6 cellular contexts compared by ENCODE assay signal in the genomic region with DNA sequence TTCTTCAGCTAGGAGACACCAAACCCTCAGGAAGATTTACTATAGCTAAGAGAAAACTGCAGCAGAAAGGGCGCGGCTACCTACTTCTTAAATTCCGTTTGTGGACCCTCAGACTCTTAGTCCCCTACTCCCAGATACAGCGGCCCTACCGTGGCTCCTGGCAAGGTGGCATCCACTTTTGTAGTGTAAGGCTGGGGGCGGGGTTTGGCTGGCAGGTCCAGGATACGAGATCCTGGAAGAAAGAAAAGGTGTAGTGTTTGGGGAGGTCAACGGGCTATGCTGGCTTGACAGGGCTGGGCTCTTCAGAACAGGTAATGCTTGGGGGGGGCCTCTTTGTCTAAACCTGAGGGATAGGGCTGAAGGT. TPM values are rescaled to one million over a fixed set of nuclear protein-coding genes. Genes with fewer than 3 reads are reported as not detected.
DNase-seq lines count a peak whose midpoint lies in the region; ATAC-seq and TF ChIP-seq lines count a peak whose summit lies in the region.

No MANE protein-coding gene starts in this region.

- WGBS in heart right ventricle, 2 donors = 1 to 2% methylated on average over 8 of the region's 8 CpGs
- 1 to 2% (median 2%) methylated on average over 8 of the region's 8 CpGs for WGBS in stomach, 5 donors

- ATAC-seq in heart right ventricle (no peak), esophagus mucosa (peak; percentile 12)

- H3K4me3 ChIP-seq in heart right ventricle (peak overlapping the region; percentile 24 to 91 (median 67)), stomach (peak overlapping the region; percentile 48 to 57 (median 54))

- H3K36me3 ChIP-seq in heart right ventricle (peaks cover 0 to 6% (median 0%) of the 10 kb centered on the region in 9 donors), stomach (peaks cover 0 to 7% (median 5%) of the 10 kb centered on the region in 4 donors)

- H3K27me3 ChIP-seq in heart right ventricle (no peaks in the 10 kb centered on the region), stomach (no peaks in the 10 kb centered on the region)

- no peaks in the 10 kb centered on the region for H3K9me3 ChIP-seq in heart right ventricle
- H3K9me3 ChIP-seq in stomach = no peaks in the 10 kb centered on the region

- intact Hi-C loops in heart right ventricle (cut with DNase I) = loop anchor here in 1 of 10 donors (5.0 kb wide), 1 partner anchor 171 kb away; no protein-coding TSS in a partner anchor
- intact Hi-C loops in cardiac septum (cut with DNase I) = loop anchor here (1.0 to 5.0 kb wide), 2 partner anchors 9 to 86 kb away; partner anchors contain the start of gene JTB
- intact Hi-C loops in stomach (cut with DNase I; ENCODE audit: low total_unique reads) = no loop called here

- no peak for TF ChIP-seq EP300 in stomach (IDR thresholded peaks at IDR 0.05)

- no peak for TF ChIP-seq POLR2A in stomach (IDR thresholded peaks at IDR 0.05)

- H3K4me1 ChIP-seq in heart right ventricle = peaks cover 15 to 47% (median 31%) of the 10 kb centered on the region in 9 donors
- peaks cover 22 to 51% (median 44%) of the 10 kb centered on the region in 4 donors for H3K4me1 ChIP-seq in stomach

- DNase-seq in heart right ventricle (no peak), cardiac septum (ENCODE audit: low spot score) (no peak), stomach (peak; percentile 87), COLO829 (ENCODE audit: low spot score) (no peak), iPS-NIHi11 (ENCODE audit: low spot score) (no peak)

- TF ChIP-seq CTCF in heart right ventricle (IDR thresholded peaks at IDR 0.05) (peak in 1 of 9 donors; percentile 2), stomach (IDR thresholded peaks at IDR 0.05) (no peak)

- peak overlapping the region; percentile 80 to 97 (median 94) for H3K27ac ChIP-seq in heart right ventricle
- H3K27ac ChIP-seq in stomach = peak overlapping the region; percentile 86 to 97 (median 91)

RNA-seq across cellular contexts. Expression of gene CREB3L4, which starts 0.3 kb away (rescaled TPM):
- total RNA-seq in heart right ventricle (1 to 10 TPM; 2.9 to 8.5 (median 4.1) TPM), cardiac septum (3.8 TPM), esophagus mucosa (7.6 TPM), stomach (10 to 100 TPM in 1 of 5 donors, 1 to 10 TPM in 3, not detected in 1; 2.7 to 16.7 (median 7.3) TPM)
- polyA plus RNA-seq in heart right ventricle (1 to 10 TPM; 5.6 to 7.6 TPM), stomach (10 to 100 TPM; 10.9 to 32.9 (median 11.8) TPM)

RNA-seq across cellular contexts. Expression of gene SLC39A1, which starts 4.6 kb away (rescaled TPM):
- total RNA-seq in heart right ventricle (10 to 100 TPM; 27.6 to 63.0 (median 34.3) TPM), cardiac septum (40.2 TPM), esophagus mucosa (42.3 TPM), stomach (10 to 100 TPM in 4 of 5 donors, 1 to 10 TPM in 1; 6.4 to 80.6 (median 24.9) TPM)
- polyA plus RNA-seq in heart right ventricle (100 to 1,000 TPM in 1 of 2 donors, 10 to 100 TPM in 1; 24.6 to 102 TPM), stomach (10 to 100 TPM; 29.9 to 54.8 (median 39.8) TPM)

RNA-seq across cellular contexts. Expression of gene JTB, which starts 9.5 kb away (rescaled TPM):
- total RNA-seq in heart right ventricle (10 to 100 TPM; 49.4 to 94.7 (median 56.8) TPM), cardiac septum (61.7 TPM), esophagus mucosa (73.2 TPM), stomach (100 to 1,000 TPM; 130 to 859 (median 234) TPM)
- polyA plus RNA-seq in heart right ventricle (100 to 1,000 TPM in 1 of 2 donors, 10 to 100 TPM in 1; 80.9 to 225 TPM), stomach (100 to 1,000 TPM; 214 to 340 (median 237) TPM)

RNA-seq across cellular contexts. Expression of gene CRTC2, which starts 9.6 kb away (rescaled TPM):
- 10 to 100 TPM; 14.6 to 25.6 (median 18.0) TPM for total RNA-seq in heart right ventricle
- polyA plus RNA-seq in heart right ventricle = 10 to 100 TPM; 19.2 to 50.5 TPM
- total RNA-seq in cardiac septum = 20.6 TPM
- 13.3 TPM for total RNA-seq in esophagus mucosa
- total RNA-seq in stomach = 10 to 100 TPM in 2 of 5 donors, 1 to 10 TPM in 3; 1.4 to 49.6 (median 8.0) TPM
- 10 to 100 TPM; 26.9 to 31.1 (median 27.1) TPM for polyA plus RNA-seq in stomach

RNA-seq across cellular contexts. Expression of gene RAB13, which starts 18.2 kb away (rescaled TPM):
- total RNA-seq in heart right ventricle = 10 to 100 TPM; 42.9 to 98.7 (median 54.2) TPM
- 100 to 1,000 TPM in 1 of 2 donors, 10 to 100 TPM in 1; 89.9 to 114 TPM for polyA plus RNA-seq in heart right ventricle
- total RNA-seq in cardiac septum = 57.3 TPM
- 60.5 TPM for total RNA-seq in esophagus mucosa
- total RNA-seq in stomach = 10 to 100 TPM; 35.5 to 82.9 (median 43.7) TPM
- polyA plus RNA-seq in stomach = 100 to 1,000 TPM; 174 to 730 (median 364) TPM
